Comparison of ENCODE assay signal across 27 cellular contexts in the genomic region with DNA sequence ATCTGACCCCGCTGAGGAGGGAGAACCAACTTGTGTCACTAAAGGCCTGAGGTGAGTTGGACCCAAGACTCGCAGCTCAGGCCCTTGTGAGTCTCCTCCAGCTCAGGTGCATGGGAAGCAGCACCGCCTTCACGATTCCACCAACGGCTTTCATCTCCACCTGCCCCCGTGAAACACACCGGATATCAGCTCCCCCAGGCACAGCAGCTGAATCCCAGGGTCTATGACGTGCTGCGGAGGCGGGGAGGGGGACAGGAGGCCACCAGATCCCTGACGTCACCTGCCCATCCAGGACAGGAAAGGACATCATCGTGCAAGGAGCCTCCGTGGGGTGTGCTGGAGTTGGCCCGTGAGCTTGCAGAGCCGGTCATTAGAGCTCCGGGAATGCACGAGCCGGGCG.
"Had no signal": no experiment of that assay in that cellular context is flagged by ENCODE, and none has a peak within 500 bp of the region (broad histone marks: within the 10 kb centered on the region; RNA-seq: fewer than 3 reads in every experiment).

No MANE protein-coding gene starts in this region.

- H3K27me3 ChIP-seq: foreskin keratinocyte, ovary, upper lobe of left lung had no signal

- DNase-seq: activated CD4-positive, alpha-beta T cell treated with anti-CD3 and anti-CD28 coated beads for 4 hours; activated CD4-positive, alpha-beta T cell treated with anti-CD3 and anti-CD28 coated beads, Interleukin-2, amount 50 U/mL, for 48 hours; activated naive CD4-positive, alpha-beta T cell; activated T-cell treated with anti-CD3 and anti-CD28 coated beads, Interleukin-2, amount 50 U/mL, for 72 hours; central memory CD4-positive, alpha-beta T cell; foreskin keratinocyte; heart left ventricle; left ventricle myocardium inferior; mesendoderm; mucosa of descending colon; ovary; retina; stimulated activated CD4-positive, alpha-beta T cell treated with anti-CD3 and anti-CD28 coated beads, Interleukin-12 subunit alpha, Interleukin-12 subunit beta, amount 100 ng/mL, for 4 hours; stimulated activated CD4-positive, alpha-beta T cell treated with anti-CD3 and anti-CD28 coated beads, Interleukin-4, amount 100 ng/mL, for 1 hour; substantia nigra; upper lobe of left lung had no signal

- H3K4me3 Mint-ChIP-seq: activated T-cell treated with anti-CD3 and anti-CD28 coated beads, Interleukin-2, amount 50 U/mL, for 72 hours; dendritic cell treated with granulocyte-macrophage colony-stimulating factor and Interleukin-4, amounts not matched to agents 40 ng/mL and 50 ng/mL, for 4 days; natural killer cell treated with Interleukin-12 subunit alpha and Interleukin-12 subunit beta and Interleukin-15 and Interleukin-18, amount 100 ng/mL, for 72 hours; stimulated activated naive CD8-positive, alpha-beta T cell treated with anti-CD3 and anti-CD28 coated beads, Interleukin-15, Interleukin-2, amounts not matched to agents 100 ng/mL and 50 ng/mL, for 24 hours had no signal

- H3K9me3 ChIP-seq: esophagus muscularis mucosa, heart left ventricle, left ventricle myocardium inferior, mucosa of descending colon, ovary, prostate gland, upper lobe of left lung had no signal

- H3K36me3 ChIP-seq: breast epithelium, esophagus muscularis mucosa, heart left ventricle, left ventricle myocardium inferior, ovary, prostate gland, upper lobe of left lung had no signal

- H3K27ac ChIP-seq: breast epithelium, esophagus muscularis mucosa, foreskin keratinocyte, heart left ventricle, left ventricle myocardium inferior, ovary, prostate gland, skin epidermis, upper lobe of left lung had no signal

- H3K4me3 ChIP-seq: breast epithelium, esophagus muscularis mucosa, heart left ventricle, left ventricle myocardium inferior, lung, mucosa of descending colon, ovary, prostate gland, skin epidermis, upper lobe of left lung had no signal

- H3K27me3 Mint-ChIP-seq: dendritic cell treated with granulocyte-macrophage colony-stimulating factor and Interleukin-4, amounts not matched to agents 40 ng/mL and 50 ng/mL, for 4 days had no signal

- ATAC-seq: activated naive CD4-positive, alpha-beta T cell treated with anti-CD3 and anti-CD28 coated beads, Interleukin-2, amount 50 U/mL, for 72 hours; activated T-cell treated with anti-CD3 and anti-CD28 coated beads, Interleukin-2, amount 50 U/mL, for 72 hours; foreskin keratinocyte; heart left ventricle; mucosa of descending colon; sciatic nerve had no signal

- H3K27ac Mint-ChIP-seq: activated naive CD4-positive, alpha-beta T cell treated with anti-CD3 and anti-CD28 coated beads, Interleukin-2, amount 50 U/mL, for 72 hours; activated T-cell treated with anti-CD3 and anti-CD28 coated beads, Interleukin-2, amount 50 U/mL, for 72 hours; dendritic cell treated with granulocyte-macrophage colony-stimulating factor and Interleukin-4, amounts not matched to agents 40 ng/mL and 50 ng/mL, for 4 days; natural killer cell treated with Interleukin-12 subunit alpha and Interleukin-12 subunit beta and Interleukin-15 and Interleukin-18, amount 100 ng/mL, for 72 hours; stimulated activated naive CD8-positive, alpha-beta T cell treated with anti-CD3 and anti-CD28 coated beads, Interleukin-15, Interleukin-2, amounts not matched to agents 100 ng/mL and 50 ng/mL, for 24 hours had no signal

- H3K36me3 Mint-ChIP-seq: activated naive CD4-positive, alpha-beta T cell treated with anti-CD3 and anti-CD28 coated beads, Interleukin-2, amount 50 U/mL, for 72 hours; natural killer cell treated with Interleukin-12 subunit alpha and Interleukin-12 subunit beta and Interleukin-15 and Interleukin-18, amount 100 ng/mL, for 72 hours had no signal

- FAIRE-seq: islet of Langerhans had no signal

- H3K9me3 Mint-ChIP-seq: natural killer cell treated with Interleukin-12 subunit alpha and Interleukin-12 subunit beta and Interleukin-15 and Interleukin-18, amount 100 ng/mL, for 72 hours; stimulated activated naive CD8-positive, alpha-beta T cell treated with anti-CD3 and anti-CD28 coated beads, Interleukin-15, Interleukin-2, amounts not matched to agents 100 ng/mL and 50 ng/mL, for 24 hours had no signal

- H3K4me1 ChIP-seq: breast epithelium, esophagus muscularis mucosa, foreskin keratinocyte, heart left ventricle, left ventricle myocardium inferior, prostate gland, upper lobe of left lung had no signal
